12 cellular contexts compared by ENCODE assay signal in the genomic region with DNA sequence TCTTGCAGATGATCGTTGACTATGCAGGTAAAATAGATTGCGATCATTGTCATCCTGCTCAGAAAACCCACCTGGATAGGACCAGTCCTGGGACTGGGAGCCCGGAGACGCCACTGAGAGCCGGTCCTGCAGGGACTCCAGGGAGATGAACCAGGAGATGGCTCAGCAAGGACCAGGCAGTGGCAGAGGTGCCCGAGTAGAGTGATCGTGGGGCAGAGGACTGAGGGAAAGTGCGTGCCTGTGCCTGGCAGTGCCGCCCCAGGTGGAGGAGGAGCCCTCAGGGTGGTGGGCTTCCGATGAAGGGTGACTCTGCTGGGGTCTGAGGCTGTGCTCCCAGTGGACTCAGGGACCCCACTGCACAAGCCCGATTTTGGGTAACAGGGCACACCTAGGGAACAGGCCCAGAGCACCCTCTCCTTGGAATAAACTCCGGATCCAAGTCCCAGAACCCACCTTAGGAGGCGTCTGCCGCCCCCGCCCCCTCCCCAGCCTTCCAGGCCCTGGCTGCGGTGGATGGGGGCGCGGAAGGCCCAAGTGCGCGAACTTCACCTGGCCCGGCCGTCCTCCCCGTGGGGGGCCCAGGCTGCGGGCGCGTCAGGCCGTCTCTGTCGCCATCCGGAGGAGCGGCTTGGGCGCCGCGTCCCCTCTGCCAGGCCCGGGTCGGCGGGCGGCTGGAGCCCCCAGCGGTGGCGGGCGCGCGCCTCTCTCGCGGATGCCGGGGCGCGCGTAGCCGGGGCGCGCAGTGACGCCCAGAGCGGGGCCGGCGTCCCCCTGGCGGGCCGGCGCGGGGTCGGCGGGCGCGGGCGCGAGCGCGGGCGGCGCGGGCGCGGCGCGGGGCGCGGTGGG.
DNase-seq lines count a peak whose midpoint lies in the region; ATAC-seq and TF ChIP-seq lines count a peak whose summit lies in the region.
"Had no signal": no experiment of that assay in that cellular context is flagged by ENCODE, and none has a peak within 500 bp of the region (broad histone marks: within the 10 kb centered on the region; RNA-seq: fewer than 3 reads in every experiment).

No MANE protein-coding gene starts in this region.

- DNase-seq in D341Med (ENCODE audit: low spot score): peak; percentile 52
- peak; percentile 29 to 58 for DNase-seq in NCI-H1930 (lab: John Stamatoyannopoulos, UW)
- DNase-seq in hepatocyte (ENCODE audit: low spot score): peak; percentile 49
- no peak for DNase-seq in psoas muscle
- DNase-seq in omental fat pad (ENCODE audit: low spot score): no peak
- no peak for DNase-seq in esophagus squamous epithelium (lab: John Stamatoyannopoulos, UW)
- no peak for DNase-seq in CD8-positive, alpha-beta T cell
- DNase-seq: activated T-cell treated with anti-CD3 and anti-CD28 coated beads for 4 hours; NCI-H2227 treated with DMSO at 0.1 percent for 48 hours; stimulated activated CD4-positive, alpha-beta T cell treated with anti-CD3 and anti-CD28 coated beads, Interleukin-12 subunit alpha, Interleukin-12 subunit beta, amount 100 ng/mL, for 4 hours had no signal

- 24% methylated on average over 32 of the region's 76 CpGs for WGBS in hepatocyte (ENCODE audit: low lambda C conversion rate, missing lambda C conversion rate)
- WGBS in psoas muscle, 3 donors: 10 to 23% (median 17%) methylated on average over 24 to 76 of the region's 76 CpGs
- WGBS in esophagus squamous epithelium, 2 donors: 57 to 63% methylated on average over 5 to 10 of the region's 76 CpGs

- H3K4me2 ChIP-seq in hepatocyte: peak overlapping the region; percentile 68

- no peak for TF ChIP-seq POLR2A in esophagus squamous epithelium (IDR thresholded peaks at IDR 0.05)

- peaks cover 56% of the 10 kb centered on the region for H3K27me3 ChIP-seq in hepatocyte
- H3K27me3 ChIP-seq in psoas muscle (ENCODE audit: insufficient read depth in 3 of 3, low read length in 2 of 3): peaks cover 3 to 52% (median 11%) of the 10 kb centered on the region in 3 donors
- H3K27me3 ChIP-seq in esophagus squamous epithelium: peaks cover 0 to 86% (median 13%) of the 10 kb centered on the region in 4 donors
- H3K27me3 ChIP-seq in CD8-positive, alpha-beta T cell (ENCODE audit: insufficient read depth, low read length): peaks cover 4% of the 10 kb centered on the region

- H3K36me3 ChIP-seq in hepatocyte (replicated peaks; ENCODE audit: insufficient read depth, low read depth) (no peaks in the 10 kb centered on the region), psoas muscle (ENCODE audit: insufficient read depth in 1 of 2, low read depth in 1 of 2) (no peaks in the 10 kb centered on the region), esophagus squamous epithelium (no peaks in the 10 kb centered on the region)
- no peaks in the 10 kb centered on the region for H3K36me3 ChIP-seq in CD8-positive, alpha-beta T cell (ENCODE audit: insufficient read depth, low read length)

- no peaks in the 10 kb centered on the region for H3K9me3 Mint-ChIP-seq in CD8-positive, alpha-beta T cell

- peak in 3 of 4 donors; percentile 30 to 53 (median 53) for ATAC-seq in psoas muscle
- no peak for ATAC-seq in omental fat pad (ENCODE audit: low FRiP score)
- ATAC-seq in GM18873 (IDR thresholded peaks at IDR 0.05; ENCODE audit: low FRiP score, unreplicated experiment): no peak
- ATAC-seq in CD8-positive, alpha-beta T cell: no peak

- no peak overlapping the region for H3K4me3 Mint-ChIP-seq in CD8-positive, alpha-beta T cell

- H3K4me1 ChIP-seq in hepatocyte (ENCODE audit: insufficient read depth) (peaks cover 10% of the 10 kb centered on the region), psoas muscle (no peaks in the 10 kb centered on the region), esophagus squamous epithelium (peaks cover 0 to 17% (median 3%) of the 10 kb centered on the region in 3 donors)
- no peaks in the 10 kb centered on the region for H3K4me1 ChIP-seq in CD8-positive, alpha-beta T cell (ENCODE audit: insufficient read depth, low read length)
- H3K4me1 ChIP-seq: Caco-2 had no signal

- H4K20me1 ChIP-seq in hepatocyte (ENCODE audit: insufficient read depth, poor library complexity, severe bottlenecking): no peaks in the 10 kb centered on the region

- peaks cover 2% of the 10 kb centered on the region for H3K4me1 Mint-ChIP-seq in CD8-positive, alpha-beta T cell (ENCODE audit: low read depth)

- H3K27ac Mint-ChIP-seq in CD8-positive, alpha-beta T cell: no peak overlapping the region

- H3K27ac ChIP-seq in hepatocyte (no peak overlapping the region), psoas muscle (no peak overlapping the region), esophagus squamous epithelium (no peak overlapping the region)
- H3K27ac ChIP-seq in CD8-positive, alpha-beta T cell (ENCODE audit: low read depth, low read length): no peak overlapping the region

- CTCF ChIA-PET in CD8-positive, alpha-beta T cell (lab: Charles Lee): no interaction called here

- peaks cover 43% of the 10 kb centered on the region for H3K27me3 Mint-ChIP-seq in CD8-positive, alpha-beta T cell (ENCODE audit: low read depth)

- TF ChIP-seq CTCF in hepatocyte (IDR thresholded peaks at IDR 0.05; ENCODE audit: poor library complexity) (peak; percentile 21), psoas muscle (IDR thresholded peaks at IDR 0.05) (no peak), omental fat pad (IDR thresholded peaks at IDR 0.05) (no peak), esophagus squamous epithelium (IDR thresholded peaks at IDR 0.05) (no peak)
- no peak for TF ChIP-seq CTCF in CD8-positive, alpha-beta T cell (IDR thresholded peaks at IDR 0.05)

- H3K4me3 ChIP-seq in hepatocyte (no peak overlapping the region), psoas muscle (no peak overlapping the region), esophagus squamous epithelium (no peak overlapping the region)
- H3K4me3 ChIP-seq in CD8-positive, alpha-beta T cell (ENCODE audit: low read depth, low read length): no peak overlapping the region

- POLR2A ChIA-PET in CD8-positive, alpha-beta T cell (lab: Charles Lee): no interaction called here

- H3K9me3 ChIP-seq in hepatocyte (ENCODE audit: low read depth) (no peaks in the 10 kb centered on the region), psoas muscle (no peaks in the 10 kb centered on the region), esophagus squamous epithelium (no peaks in the 10 kb centered on the region)
- H3K9me3 ChIP-seq in CD8-positive, alpha-beta T cell (ENCODE audit: low read length): no peaks in the 10 kb centered on the region
- H3K9me3 ChIP-seq: Caco-2 had no signal

- no peaks in the 10 kb centered on the region for H3K9me2 ChIP-seq in hepatocyte (replicated peaks; ENCODE audit: insufficient read depth)

- no peaks in the 10 kb centered on the region for H3K79me2 ChIP-seq in hepatocyte

- no peaks in the 10 kb centered on the region for H3K36me3 Mint-ChIP-seq in CD8-positive, alpha-beta T cell

- intact Hi-C loops in psoas muscle (cut with DNase I): no loop called here
- intact Hi-C loops in esophagus squamous epithelium (cut with DNase I): no loop called here
- intact Hi-C loops in CD8-positive, alpha-beta T cell (cut with DNase I, micrococcal nuclease): no loop called here

- no peak overlapping the region for H2AFZ ChIP-seq in hepatocyte

Comparison
In these comparisons a context has a peak if more than half of its experiments do, and no peak if none do; other contexts are left out.
1. DNase-seq: peak in D341Med (single experiment), NCI-H1930 (2 of 2) and hepatocyte (single experiment); none in psoas muscle (0 of 2), omental fat pad (single experiment), esophagus squamous epithelium (single experiment) and CD8-positive, alpha-beta T cell (0 of 7).
2. ATAC-seq: peak in psoas muscle (3 of 4); none in omental fat pad (single experiment), GM18873 (single experiment) and CD8-positive, alpha-beta T cell (single experiment).